ENCODE assay signal across 1 cellular context in the genomic region with DNA sequence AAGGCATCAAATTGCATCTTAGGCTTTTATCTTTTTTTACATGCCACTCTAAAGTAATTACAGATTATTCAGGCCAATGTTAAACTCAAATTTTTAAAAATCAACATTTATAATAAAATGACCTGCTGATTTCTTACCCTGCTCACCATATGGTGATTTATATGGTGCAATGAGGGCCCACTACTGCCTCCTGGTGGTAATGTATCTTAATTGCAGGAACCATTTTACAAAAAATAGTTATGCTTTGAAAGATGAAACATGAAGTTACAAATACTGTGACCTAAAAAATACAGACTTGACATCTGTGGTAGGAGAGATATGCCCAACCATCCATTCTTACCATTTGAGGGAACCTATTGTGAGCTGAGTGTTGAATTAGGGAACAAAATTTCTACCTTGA.
TF ChIP-seq lines count a peak whose summit lies in the region.

No MANE protein-coding gene starts in this region.

TF ChIP-seq in GM23338, 12 proteins besides CTCF, POLR2A, EP300 and RAD21 (continued from another document):
- TF ChIP-seq, protein P1, sequence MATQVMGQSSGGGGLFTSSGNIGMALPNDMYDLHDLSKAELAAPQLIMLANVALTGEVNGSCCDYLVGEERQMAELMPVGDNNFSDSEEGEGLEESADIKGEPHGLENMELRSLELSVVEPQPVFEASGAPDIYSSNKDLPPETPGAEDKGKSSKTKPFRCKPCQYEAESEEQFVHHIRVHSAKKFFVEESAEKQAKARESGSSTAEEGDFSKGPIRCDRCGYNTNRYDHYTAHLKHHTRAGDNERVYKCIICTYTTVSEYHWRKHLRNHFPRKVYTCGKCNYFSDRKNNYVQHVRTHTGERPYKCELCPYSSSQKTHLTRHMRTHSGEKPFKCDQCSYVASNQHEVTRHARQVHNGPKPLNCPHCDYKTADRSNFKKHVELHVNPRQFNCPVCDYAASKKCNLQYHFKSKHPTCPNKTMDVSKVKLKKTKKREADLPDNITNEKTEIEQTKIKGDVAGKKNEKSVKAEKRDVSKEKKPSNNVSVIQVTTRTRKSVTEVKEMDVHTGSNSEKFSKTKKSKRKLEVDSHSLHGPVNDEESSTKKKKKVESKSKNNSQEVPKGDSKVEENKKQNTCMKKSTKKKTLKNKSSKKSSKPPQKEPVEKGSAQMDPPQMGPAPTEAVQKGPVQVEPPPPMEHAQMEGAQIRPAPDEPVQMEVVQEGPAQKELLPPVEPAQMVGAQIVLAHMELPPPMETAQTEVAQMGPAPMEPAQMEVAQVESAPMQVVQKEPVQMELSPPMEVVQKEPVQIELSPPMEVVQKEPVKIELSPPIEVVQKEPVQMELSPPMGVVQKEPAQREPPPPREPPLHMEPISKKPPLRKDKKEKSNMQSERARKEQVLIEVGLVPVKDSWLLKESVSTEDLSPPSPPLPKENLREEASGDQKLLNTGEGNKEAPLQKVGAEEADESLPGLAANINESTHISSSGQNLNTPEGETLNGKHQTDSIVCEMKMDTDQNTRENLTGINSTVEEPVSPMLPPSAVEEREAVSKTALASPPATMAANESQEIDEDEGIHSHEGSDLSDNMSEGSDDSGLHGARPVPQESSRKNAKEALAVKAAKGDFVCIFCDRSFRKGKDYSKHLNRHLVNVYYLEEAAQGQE (IDR thresholded peaks at IDR 0.05; ENCODE audit: unreplicated experiment) = no peak
- TF ChIP-seq, protein P2, sequence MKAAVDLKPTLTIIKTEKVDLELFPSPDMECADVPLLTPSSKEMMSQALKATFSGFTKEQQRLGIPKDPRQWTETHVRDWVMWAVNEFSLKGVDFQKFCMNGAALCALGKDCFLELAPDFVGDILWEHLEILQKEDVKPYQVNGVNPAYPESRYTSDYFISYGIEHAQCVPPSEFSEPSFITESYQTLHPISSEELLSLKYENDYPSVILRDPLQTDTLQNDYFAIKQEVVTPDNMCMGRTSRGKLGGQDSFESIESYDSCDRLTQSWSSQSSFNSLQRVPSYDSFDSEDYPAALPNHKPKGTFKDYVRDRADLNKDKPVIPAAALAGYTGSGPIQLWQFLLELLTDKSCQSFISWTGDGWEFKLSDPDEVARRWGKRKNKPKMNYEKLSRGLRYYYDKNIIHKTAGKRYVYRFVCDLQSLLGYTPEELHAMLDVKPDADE (IDR thresholded peaks at IDR 0.05) = no peak
- TF ChIP-seq NANOG (IDR thresholded peaks at IDR 0.05; ENCODE audit: borderline replicate concordance) (no peak), ZNF331 (CRISPR knock-in tag; IDR thresholded peaks at IDR 0.05; ENCODE audit: low read depth) (no peak), STAT1 (IDR thresholded peaks at IDR 0.05; ENCODE audit: unreplicated experiment) (no peak), EZH2 (IDR thresholded peaks at IDR 0.05; ENCODE audit: low read depth, unreplicated experiment) (no peak), JUNB (IDR thresholded peaks at IDR 0.05; ENCODE audit: unreplicated experiment) (no peak), ZNF114 (CRISPR knock-in tag; IDR thresholded peaks at IDR 0.05) (no peak)
